ENCODE assay signal across 27 cellular contexts in the genomic region with DNA sequence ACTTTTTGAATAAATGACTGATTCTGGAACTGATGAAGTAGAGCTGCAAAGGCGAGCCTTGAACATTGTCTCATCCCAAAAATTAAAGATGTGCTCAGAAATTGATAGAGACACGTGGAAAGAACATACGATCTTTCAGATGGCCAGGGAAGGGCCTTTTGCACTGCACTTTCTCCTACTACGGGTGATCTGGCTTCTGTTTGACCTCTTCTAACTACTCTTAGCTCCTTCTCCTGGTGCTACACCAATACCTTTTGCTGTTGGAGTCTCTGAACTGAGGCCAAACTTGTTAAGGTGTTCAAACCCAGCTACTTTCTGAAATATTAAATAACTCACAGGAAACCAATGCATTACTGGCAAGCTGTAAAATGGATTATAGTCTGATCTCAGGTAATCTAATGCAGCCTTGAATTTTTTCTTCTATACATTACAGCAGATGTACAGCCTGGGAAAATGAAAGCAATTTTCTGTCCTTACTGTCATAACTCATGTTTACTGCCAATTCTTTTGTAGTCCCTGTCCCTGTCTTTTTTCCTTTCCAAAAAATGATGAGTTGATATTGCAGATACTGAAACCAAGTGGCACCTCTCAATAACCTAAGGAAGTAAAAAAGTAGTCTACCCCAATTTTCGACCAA.
"Had no signal": no experiment of that assay in that cellular context is flagged by ENCODE, and none has a peak within 500 bp of the region (broad histone marks: within the 10 kb centered on the region; RNA-seq: fewer than 3 reads in every experiment).

No MANE protein-coding gene starts in this region.

- H3K27ac ChIP-seq: adrenal gland, body of pancreas, colonic mucosa, epithelial cell of prostate, esophagus squamous epithelium, gastroesophageal sphincter, heart right ventricle had no signal

- H3K36me3 ChIP-seq: adrenal gland, colonic mucosa, esophagus squamous epithelium, gastroesophageal sphincter, heart right ventricle had no signal

- H3K27me3 ChIP-seq: adrenal gland, body of pancreas, colonic mucosa, esophagus squamous epithelium, gastroesophageal sphincter, heart right ventricle had no signal

- DNase-seq: activated CD4-positive, alpha-beta memory T cell treated with anti-CD3 and anti-CD28 coated beads for 36 hours; activated CD4-positive, alpha-beta T cell treated with anti-CD3 and anti-CD28 coated beads for 36 hours; activated CD4-positive, alpha-beta T cell treated with anti-CD3 and anti-CD28 coated beads, Interleukin-2, amount 10 ng/mL, durations not matched to agents 24 days and 14 days; activated CD4-positive, CD25-positive, alpha-beta regulatory T cell; activated CD4-positive, CD25-positive, alpha-beta regulatory T cell treated with anti-CD3 and anti-CD28 coated beads, Interleukin-2, amount 50 U/mL, for 72 hours; activated CD8-positive, alpha-beta memory T cell treated with anti-CD3 and anti-CD28 coated beads, Interleukin-2, amount 10 ng/mL, durations not matched to agents 7 days and 5 days; activated CD8-positive, alpha-beta memory T cell treated with anti-CD3 and anti-CD28 coated beads, Interleukin-2, amount 50 U/mL, for 4 hours; activated CD8-positive, alpha-beta T cell treated with anti-CD3 and anti-CD28 coated beads, Interleukin-2, amount 10 ng/mL, durations not matched to agents 7 days and 5 days; activated effector memory CD4-positive, alpha-beta T cell treated with anti-CD3 and anti-CD28 coated beads, Interleukin-2, amount 50 U/mL, for 16 hours; activated naive CD4-positive, alpha-beta T cell treated with anti-CD3 and anti-CD28 coated beads for 36 hours; activated naive CD8-positive, alpha-beta T cell treated with anti-CD3 and anti-CD28 coated beads for 36 hours; activated naive CD8-positive, alpha-beta T cell treated with anti-CD3 and anti-CD28 coated beads, Interleukin-2, amount 50 U/mL, for 24 hours; activated T-cell treated with anti-CD3 and anti-CD28 coated beads, Interleukin-2, amount 50 U/mL, for 1 hour; activated T-cell treated with anti-CD3 and anti-CD28 coated beads, Interleukin-2, amount 50 U/mL, for 48 hours; adrenal gland; amygdala; aorta; body of pancreas; caudate nucleus; colonic mucosa; effector CD8-positive, alpha-beta T cell; esophagus squamous epithelium; foreskin melanocyte; heart right ventricle; T-helper 2 cell had no signal

- H3K4me1 ChIP-seq: body of pancreas, colonic mucosa, esophagus squamous epithelium, gastroesophageal sphincter, heart right ventricle had no signal

- ATAC-seq: activated CD4-positive, alpha-beta T cell treated with anti-CD3 and anti-CD28 coated beads for 36 hours; activated CD8-positive, alpha-beta memory T cell treated with anti-CD3 and anti-CD28 coated beads, Interleukin-2, amount 10 ng/mL, durations not matched to agents 7 days and 5 days; activated CD8-positive, alpha-beta T cell treated with anti-CD3 and anti-CD28 coated beads, Interleukin-2, amount 10 ng/mL, durations not matched to agents 7 days and 5 days; activated naive CD8-positive, alpha-beta T cell treated with anti-CD3 and anti-CD28 coated beads, Interleukin-2, amount 50 U/mL, for 24 hours; body of pancreas; gastroesophageal sphincter; heart right ventricle had no signal

- H3K4me3 ChIP-seq: adrenal gland, body of pancreas, colonic mucosa, esophagus squamous epithelium, gastroesophageal sphincter, heart right ventricle had no signal

- H3K9me3 ChIP-seq: adrenal gland, body of pancreas, colonic mucosa, esophagus squamous epithelium, heart right ventricle had no signal
